ENCODE assay signal across 29 cellular contexts in the genomic region with DNA sequence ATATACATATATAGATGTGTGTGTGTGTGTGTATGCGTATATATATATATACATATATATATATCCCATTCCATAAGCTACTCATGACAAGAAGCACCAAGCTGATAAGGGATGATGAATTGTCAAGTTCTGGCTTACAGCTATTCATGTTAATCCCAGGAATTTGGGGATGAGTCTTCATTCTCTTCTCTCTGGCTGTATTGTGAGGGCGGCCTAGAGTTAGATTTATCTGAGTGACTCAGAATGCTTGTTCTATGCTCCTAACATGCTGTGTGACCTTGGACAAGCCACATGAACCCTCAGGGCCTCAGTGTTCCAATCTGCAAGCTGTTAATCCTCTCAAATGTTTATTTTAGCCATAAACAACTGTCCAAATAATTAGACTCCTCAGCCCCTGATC.
"Had no signal": no experiment of that assay in that cellular context is flagged by ENCODE, and none has a peak within 500 bp of the region (broad histone marks: within the 10 kb centered on the region; RNA-seq: fewer than 3 reads in every experiment).

No MANE protein-coding gene starts in this region.

- H3K27me3 Mint-ChIP-seq: activated CD4-positive, alpha-beta memory T cell treated with anti-CD3 and anti-CD28 coated beads for 36 hours; activated CD4-positive, alpha-beta T cell treated with anti-CD3 and anti-CD28 coated beads for 36 hours; activated CD4-positive, alpha-beta T cell treated with anti-CD3 and anti-CD28 coated beads, Interleukin-2, amount 10 ng/mL, durations not matched to agents 24 days and 14 days; activated CD8-positive, alpha-beta memory T cell treated with anti-CD3 and anti-CD28 coated beads, Interleukin-2, amount 10 ng/mL, durations not matched to agents 7 days and 5 days; activated naive CD4-positive, alpha-beta T cell treated with anti-CD3 and anti-CD28 coated beads, Interleukin-2, amount 50 U/mL, for 24 hours; activated naive CD8-positive, alpha-beta T cell treated with anti-CD3 and anti-CD28 coated beads for 36 hours; activated naive CD8-positive, alpha-beta T cell treated with anti-CD3 and anti-CD28 coated beads, Interleukin-2, amount 50 U/mL, for 24 hours; brain; T-helper 17 cell had no signal

- H3K4me3 ChIP-seq: adrenal gland, ascending aorta, breast epithelium, cardiac muscle cell, colonic mucosa, esophagus squamous epithelium had no signal

- H3K9me3 Mint-ChIP-seq: activated CD4-positive, alpha-beta memory T cell treated with anti-CD3 and anti-CD28 coated beads for 36 hours; activated CD4-positive, alpha-beta T cell treated with anti-CD3 and anti-CD28 coated beads, Interleukin-2, amount 10 ng/mL, durations not matched to agents 24 days and 14 days; activated naive CD4-positive, alpha-beta T cell treated with anti-CD3 and anti-CD28 coated beads, Interleukin-2, amount 50 U/mL, for 24 hours; brain had no signal

- H3K27ac Mint-ChIP-seq: activated CD4-positive, alpha-beta memory T cell treated with anti-CD3 and anti-CD28 coated beads for 36 hours; activated CD4-positive, alpha-beta T cell treated with anti-CD3 and anti-CD28 coated beads for 36 hours; activated CD4-positive, alpha-beta T cell treated with anti-CD3 and anti-CD28 coated beads, Interleukin-2, amount 10 ng/mL, durations not matched to agents 24 days and 14 days; activated CD8-positive, alpha-beta memory T cell treated with anti-CD3 and anti-CD28 coated beads, Interleukin-2, amount 10 ng/mL, durations not matched to agents 7 days and 5 days; activated CD8-positive, alpha-beta T cell treated with anti-CD3 and anti-CD28 coated beads, Interleukin-2, amount 10 ng/mL, durations not matched to agents 7 days and 5 days; activated naive CD4-positive, alpha-beta T cell treated with anti-CD3 and anti-CD28 coated beads for 36 hours; activated naive CD4-positive, alpha-beta T cell treated with anti-CD3 and anti-CD28 coated beads, Interleukin-2, amount 50 U/mL, for 24 hours; activated naive CD8-positive, alpha-beta T cell treated with anti-CD3 and anti-CD28 coated beads for 36 hours; activated naive CD8-positive, alpha-beta T cell treated with anti-CD3 and anti-CD28 coated beads, Interleukin-2, amount 50 U/mL, for 24 hours; activated T-helper 1 cell treated with anti-CD3 and anti-CD28 coated beads, Interleukin-12 subunit alpha, Interleukin-12 subunit beta, Interleukin-2, Interleukin-4 antibody, amounts not matched to agents 30 ng/mL and 10 ng/mL and 1 ng/mL, durations not matched to agents 14 hours and 24 hours and 36 hours; activated T-helper 2 cell treated with anti-CD3 and anti-CD28 coated beads, Interferon-gamma antibody, Interleukin-2, Interleukin-4, amounts not matched to agents 10 μg/mL and 5 μg/mL and 100 μg/mL, durations not matched to agents 14 hours and 24 hours and 36 hours; brain; T-helper 17 cell had no signal

- H3K4me3 Mint-ChIP-seq: activated CD4-positive, alpha-beta memory T cell treated with anti-CD3 and anti-CD28 coated beads for 36 hours; activated CD4-positive, alpha-beta T cell treated with anti-CD3 and anti-CD28 coated beads for 36 hours; activated CD4-positive, alpha-beta T cell treated with anti-CD3 and anti-CD28 coated beads, Interleukin-2, amount 10 ng/mL, durations not matched to agents 24 days and 14 days; activated CD8-positive, alpha-beta memory T cell treated with anti-CD3 and anti-CD28 coated beads, Interleukin-2, amount 10 ng/mL, durations not matched to agents 7 days and 5 days; activated CD8-positive, alpha-beta T cell treated with anti-CD3 and anti-CD28 coated beads, Interleukin-2, amount 10 ng/mL, durations not matched to agents 7 days and 5 days; activated naive CD4-positive, alpha-beta T cell treated with anti-CD3 and anti-CD28 coated beads for 36 hours; activated naive CD4-positive, alpha-beta T cell treated with anti-CD3 and anti-CD28 coated beads, Interleukin-2, amount 50 U/mL, for 24 hours; activated naive CD8-positive, alpha-beta T cell treated with anti-CD3 and anti-CD28 coated beads for 36 hours; activated naive CD8-positive, alpha-beta T cell treated with anti-CD3 and anti-CD28 coated beads, Interleukin-2, amount 50 U/mL, for 24 hours; activated T-helper 1 cell treated with anti-CD3 and anti-CD28 coated beads, Interleukin-12 subunit alpha, Interleukin-12 subunit beta, Interleukin-2, Interleukin-4 antibody, amounts not matched to agents 30 ng/mL and 10 ng/mL and 1 ng/mL, durations not matched to agents 14 hours and 24 hours and 36 hours; brain; T-helper 17 cell had no signal

- ATAC-seq: activated CD4-positive, alpha-beta T cell treated with anti-CD3 and anti-CD28 coated beads for 36 hours; activated CD8-positive, alpha-beta memory T cell treated with anti-CD3 and anti-CD28 coated beads, Interleukin-2, amount 10 ng/mL, durations not matched to agents 7 days and 5 days; activated CD8-positive, alpha-beta T cell treated with anti-CD3 and anti-CD28 coated beads, Interleukin-2, amount 10 ng/mL, durations not matched to agents 7 days and 5 days; activated naive CD8-positive, alpha-beta T cell treated with anti-CD3 and anti-CD28 coated beads, Interleukin-2, amount 50 U/mL, for 24 hours; T-helper 17 cell had no signal

- DNase-seq: activated CD4-positive, alpha-beta memory T cell treated with anti-CD3 and anti-CD28 coated beads for 36 hours; activated CD4-positive, alpha-beta T cell treated with anti-CD3 and anti-CD28 coated beads for 36 hours; activated CD4-positive, alpha-beta T cell treated with anti-CD3 and anti-CD28 coated beads, Interleukin-2, amount 10 ng/mL, durations not matched to agents 24 days and 14 days; activated CD4-positive, CD25-positive, alpha-beta regulatory T cell; activated CD4-positive, CD25-positive, alpha-beta regulatory T cell treated with anti-CD3 and anti-CD28 coated beads, Interleukin-2, amount 50 U/mL, for 72 hours; activated CD8-positive, alpha-beta memory T cell treated with anti-CD3 and anti-CD28 coated beads, Interleukin-2, amount 10 ng/mL, durations not matched to agents 7 days and 5 days; activated CD8-positive, alpha-beta memory T cell treated with anti-CD3 and anti-CD28 coated beads, Interleukin-2, amount 50 U/mL, for 4 hours; activated CD8-positive, alpha-beta T cell treated with anti-CD3 and anti-CD28 coated beads, Interleukin-2, amount 10 ng/mL, durations not matched to agents 7 days and 5 days; activated effector memory CD4-positive, alpha-beta T cell treated with anti-CD3 and anti-CD28 coated beads, Interleukin-2, amount 50 U/mL, for 16 hours; activated naive CD4-positive, alpha-beta T cell treated with anti-CD3 and anti-CD28 coated beads for 36 hours; activated naive CD8-positive, alpha-beta T cell treated with anti-CD3 and anti-CD28 coated beads for 36 hours; activated naive CD8-positive, alpha-beta T cell treated with anti-CD3 and anti-CD28 coated beads, Interleukin-2, amount 50 U/mL, for 24 hours; activated T-cell treated with anti-CD3 and anti-CD28 coated beads, Interleukin-2, amount 50 U/mL, for 1 hour; activated T-cell treated with anti-CD3 and anti-CD28 coated beads, Interleukin-2, amount 50 U/mL, for 48 hours; adrenal gland; central memory CD4-positive, alpha-beta T cell; cerebellar nuclear complex; colonic mucosa; effector CD8-positive, alpha-beta T cell; esophagus squamous epithelium; head of caudate nucleus; T-helper 17 cell had no signal

- H3K36me3 Mint-ChIP-seq: activated CD4-positive, alpha-beta memory T cell treated with anti-CD3 and anti-CD28 coated beads for 36 hours; activated CD8-positive, alpha-beta memory T cell treated with anti-CD3 and anti-CD28 coated beads, Interleukin-2, amount 10 ng/mL, durations not matched to agents 7 days and 5 days; activated naive CD4-positive, alpha-beta T cell treated with anti-CD3 and anti-CD28 coated beads, Interleukin-2, amount 50 U/mL, for 24 hours; activated naive CD8-positive, alpha-beta T cell treated with anti-CD3 and anti-CD28 coated beads for 36 hours; brain had no signal

- H3K4me1 Mint-ChIP-seq: activated CD4-positive, alpha-beta T cell treated with anti-CD3 and anti-CD28 coated beads for 36 hours; activated CD4-positive, alpha-beta T cell treated with anti-CD3 and anti-CD28 coated beads, Interleukin-2, amount 10 ng/mL, durations not matched to agents 24 days and 14 days; activated CD8-positive, alpha-beta memory T cell treated with anti-CD3 and anti-CD28 coated beads, Interleukin-2, amount 10 ng/mL, durations not matched to agents 7 days and 5 days; activated naive CD4-positive, alpha-beta T cell treated with anti-CD3 and anti-CD28 coated beads, Interleukin-2, amount 50 U/mL, for 24 hours; activated naive CD8-positive, alpha-beta T cell treated with anti-CD3 and anti-CD28 coated beads for 36 hours; activated naive CD8-positive, alpha-beta T cell treated with anti-CD3 and anti-CD28 coated beads, Interleukin-2, amount 50 U/mL, for 24 hours; brain; T-helper 17 cell had no signal
